In genomic region chr20:32155017-32155965, GRCh38 we compare ENCODE assay signal across 9 cellular contexts. TPM values are rescaled to one million over a fixed set of nuclear protein-coding genes. Genes with fewer than 3 reads are reported as not detected.
DNase-seq lines count a peak whose midpoint lies in the region; ATAC-seq and TF ChIP-seq lines count a peak whose summit lies in the region.
"Had no signal": no experiment of that assay in that cellular context is flagged by ENCODE, and none has a peak within 500 bp of the region (broad histone marks: within the 10 kb centered on the region; RNA-seq: fewer than 3 reads in every experiment).

No MANE protein-coding gene starts in this region.

- H3K4me1 ChIP-seq in gastroesophageal sphincter = peaks cover 0 to 16% (median 4%) of the 10 kb centered on the region in 3 donors

- intact Hi-C loops in activated T-helper 1 cell treated with anti-CD3 and anti-CD28 coated beads, Interleukin-12 subunit alpha, Interleukin-12 subunit beta, Interleukin-2, Interleukin-4 antibody, amounts not matched to agents 30 ng/mL and 10 ng/mL and 1 ng/mL, durations not matched to agents 14 hours and 24 hours and 36 hours (cut with micrococcal nuclease) = loop anchor here (10.0 kb wide), 1 partner anchor 330 kb away; no protein-coding TSS in a partner anchor

- no peak for TF ChIP-seq EP300 in gastroesophageal sphincter (IDR thresholded peaks at IDR 0.05)

- H3K4me1 Mint-ChIP-seq in activated T-helper 1 cell treated with anti-CD3 and anti-CD28 coated beads, Interleukin-12 subunit alpha, Interleukin-12 subunit beta, Interleukin-2, Interleukin-4 antibody, amounts not matched to agents 30 ng/mL and 10 ng/mL and 1 ng/mL, durations not matched to agents 14 hours and 24 hours and 36 hours (ENCODE audit: low read depth) = peaks cover 5% of the 10 kb centered on the region

- no peak for TF ChIP-seq POLR2A in gastroesophageal sphincter (IDR thresholded peaks at IDR 0.05)

- 26 to 44% methylated on average over 6 to 9 of the region's 11 CpGs for WGBS in gastroesophageal sphincter (ENCODE audit: low coverage in 1 of 2), 2 donors

- H3K27me3 ChIP-seq in gastroesophageal sphincter = no peaks in the 10 kb centered on the region

- TF ChIP-seq CTCF in gastroesophageal sphincter (IDR thresholded peaks at IDR 0.05) = peak in 1 of 4 experiments; percentile 45

- peaks cover 0 to 88% of the 10 kb centered on the region in 2 donors for H3K36me3 ChIP-seq in gastroesophageal sphincter

- H3K4me3 Mint-ChIP-seq in activated T-helper 1 cell treated with anti-CD3 and anti-CD28 coated beads, Interleukin-12 subunit alpha, Interleukin-12 subunit beta, Interleukin-2, Interleukin-4 antibody, amounts not matched to agents 30 ng/mL and 10 ng/mL and 1 ng/mL, durations not matched to agents 14 hours and 24 hours and 36 hours = no peak overlapping the region

- H3K9me3 Mint-ChIP-seq in activated T-helper 1 cell treated with anti-CD3 and anti-CD28 coated beads, Interleukin-12 subunit alpha, Interleukin-12 subunit beta, Interleukin-2, Interleukin-4 antibody, amounts not matched to agents 30 ng/mL and 10 ng/mL and 1 ng/mL, durations not matched to agents 14 hours and 24 hours and 36 hours = no peaks in the 10 kb centered on the region

- no peaks in the 10 kb centered on the region for H3K9me3 ChIP-seq in gastroesophageal sphincter

- no peaks in the 10 kb centered on the region for H3K27me3 Mint-ChIP-seq in activated T-helper 1 cell treated with anti-CD3 and anti-CD28 coated beads, Interleukin-12 subunit alpha, Interleukin-12 subunit beta, Interleukin-2, Interleukin-4 antibody, amounts not matched to agents 30 ng/mL and 10 ng/mL and 1 ng/mL, durations not matched to agents 14 hours and 24 hours and 36 hours (ENCODE audit: insufficient read depth)

- peak; percentile 97 for DNase-seq in CD1c-positive myeloid dendritic cell (ENCODE audit: extremely low spot score)
- DNase-seq in GOT3 (lab: John Stamatoyannopoulos, UW) = peak; percentile 71
- DNase-seq in NCI-H82 (lab: John Stamatoyannopoulos, UW) = peak; percentile 76
- no peak for DNase-seq in activated T-helper 1 cell treated with anti-CD3 and anti-CD28 coated beads, Interleukin-12 subunit alpha, Interleukin-12 subunit beta, Interleukin-2, Interleukin-4 antibody, amounts not matched to agents 30 ng/mL and 10 ng/mL and 1 ng/mL, durations not matched to agents 14 hours and 24 hours and 36 hours (ENCODE audit: low spot score)
- DNase-seq in nucleus accumbens (lab: John Stamatoyannopoulos, UW) = peak in 38 of 56 donors; percentile 8 to 63 (median 24)

- H3K4me3 ChIP-seq in gastroesophageal sphincter = no peak overlapping the region

- H3K27ac ChIP-seq in gastroesophageal sphincter = peak overlapping the region in 2 of 4 donors; percentile 20 to 32
- H3K27ac ChIP-seq: KMS-11 had no signal

- peaks cover 29% of the 10 kb centered on the region for H3K36me3 Mint-ChIP-seq in activated T-helper 1 cell treated with anti-CD3 and anti-CD28 coated beads, Interleukin-12 subunit alpha, Interleukin-12 subunit beta, Interleukin-2, Interleukin-4 antibody, amounts not matched to agents 30 ng/mL and 10 ng/mL and 1 ng/mL, durations not matched to agents 14 hours and 24 hours and 36 hours (ENCODE audit: low read depth)

- peak overlapping the region; percentile 59 for H3K27ac Mint-ChIP-seq in activated T-helper 1 cell treated with anti-CD3 and anti-CD28 coated beads, Interleukin-12 subunit alpha, Interleukin-12 subunit beta, Interleukin-2, Interleukin-4 antibody, amounts not matched to agents 30 ng/mL and 10 ng/mL and 1 ng/mL, durations not matched to agents 14 hours and 24 hours and 36 hours

- ATAC-seq in gastroesophageal sphincter (peak; percentile 91), GM18498 (IDR thresholded peaks at IDR 0.05; ENCODE audit: unreplicated experiment) (no peak), GM18867 (IDR thresholded peaks at IDR 0.05; ENCODE audit: unreplicated experiment) (no peak)

RNA-seq across cellular contexts. Expression of gene TM9SF4, which starts 45.8 kb away (rescaled TPM):
- 49.5 and 49.6 TPM in 2 replicates for total RNA-seq in activated T-helper 1 cell treated with anti-CD3 and anti-CD28 coated beads, Interleukin-12 subunit alpha, Interleukin-12 subunit beta, Interleukin-2, Interleukin-4 antibody, amounts not matched to agents 30 ng/mL and 10 ng/mL and 1 ng/mL, durations not matched to agents 14 hours and 24 hours and 36 hours
- 10 to 100 TPM; 20.7 to 32.6 (median 22.9) TPM for total RNA-seq in gastroesophageal sphincter

RNA-seq across cellular contexts. Expression of gene PLAGL2, which starts 52.3 kb away (rescaled TPM):
- total RNA-seq in activated T-helper 1 cell treated with anti-CD3 and anti-CD28 coated beads, Interleukin-12 subunit alpha, Interleukin-12 subunit beta, Interleukin-2, Interleukin-4 antibody, amounts not matched to agents 30 ng/mL and 10 ng/mL and 1 ng/mL, durations not matched to agents 14 hours and 24 hours and 36 hours = 123 and 126 TPM in 2 replicates
- 10 to 100 TPM in 1 of 4 donors, 1 to 10 TPM in 3; 5.8 to 11.0 (median 6.1) TPM for total RNA-seq in gastroesophageal sphincter

RNA-seq across cellular contexts. Expression of gene POFUT1, which starts 52.4 kb away (rescaled TPM):
- 69.0 and 73.0 TPM in 2 replicates for total RNA-seq in activated T-helper 1 cell treated with anti-CD3 and anti-CD28 coated beads, Interleukin-12 subunit alpha, Interleukin-12 subunit beta, Interleukin-2, Interleukin-4 antibody, amounts not matched to agents 30 ng/mL and 10 ng/mL and 1 ng/mL, durations not matched to agents 14 hours and 24 hours and 36 hours
- total RNA-seq in gastroesophageal sphincter = 10 to 100 TPM; 28.8 to 42.4 (median 33.5) TPM

Comparison
In these comparisons a context has a peak if more than half of its experiments do, and no peak if none do; other contexts are left out.
1. RNA of gene PLAGL2, which starts 52.3 kb away (total RNA-seq): 123 to 126 TPM in activated T-helper 1 cell treated with anti-CD3 and anti-CD28 coated beads, Interleukin-12 subunit alpha, Interleukin-12 subunit beta, Interleukin-2, Interleukin-4 antibody, amounts not matched to agents 30 ng/mL and 10 ng/mL and 1 ng/mL, durations not matched to agents 14 hours and 24 hours and 36 hours; 5.8 to 11.0 TPM in gastroesophageal sphincter; every median in the first group is over 10 times any median in the second.